8 cellular contexts compared by ENCODE assay signal in genomic region chr2:4018535-4018934, GRCh38.
"Had no signal": no experiment of that assay in that cellular context is flagged by ENCODE, and none has a peak within 500 bp of the region (broad histone marks: within the 10 kb centered on the region; RNA-seq: fewer than 3 reads in every experiment).

No MANE protein-coding gene starts in this region.

- H3K4me1 ChIP-seq: HAP-1 had no signal

- H3K4me3 ChIP-seq: GM23248, GM23338, HAP-1 had no signal

- H3K9me3 ChIP-seq: HAP-1 had no signal

- DNase-seq: GM23248, GOT3, H7, H9, HCEC 1CT, HFFc6 had no signal

- H3K36me3 ChIP-seq: HAP-1 had no signal

- H3K27ac ChIP-seq: GM23248 had no signal
